ENCODE assay signal across 8 cellular contexts in the genomic region with DNA sequence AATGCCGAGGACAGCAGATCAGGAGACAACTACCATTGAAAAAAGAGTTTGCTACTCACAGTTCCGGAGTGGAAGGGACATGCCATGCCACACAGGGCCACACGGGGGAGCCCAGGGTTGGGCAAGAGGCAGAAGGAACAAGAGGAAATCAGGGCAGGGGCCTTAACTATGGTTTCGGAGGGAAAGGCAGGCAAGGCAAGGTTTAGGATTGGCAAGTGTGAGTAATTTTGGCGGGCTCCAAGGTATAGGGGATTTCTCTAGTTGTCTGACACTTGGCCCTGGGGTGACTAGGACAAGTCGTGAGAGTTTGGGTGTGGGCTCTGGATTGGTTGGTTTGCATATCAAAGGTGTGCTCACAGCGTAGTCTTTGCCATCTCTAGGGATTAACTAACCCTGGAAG. TPM values are rescaled to one million over a fixed set of nuclear protein-coding genes. Genes with fewer than 3 reads are reported as not detected.
DNase-seq lines count a peak whose midpoint lies in the region; ATAC-seq, FAIRE-seq and TF ChIP-seq lines count a peak whose summit lies in the region.

No MANE protein-coding gene starts in this region.

- no peaks in the 10 kb centered on the region for H3K9me3 Mint-ChIP-seq in activated B cell treated with CpG ODN at 0.5 μM for 24 hours

- peaks cover 6% of the 10 kb centered on the region for H3K4me1 Mint-ChIP-seq in activated B cell treated with CpG ODN at 0.5 μM for 24 hours

- H3K36me3 ChIP-seq in Loucy (ENCODE audit: insufficient read depth, low read length) (no peaks in the 10 kb centered on the region), bronchial epithelial cell (ENCODE audit: control insufficient read depth, insufficient read depth, low read length) (no peaks in the 10 kb centered on the region), liver (ENCODE audit: control insufficient read depth in 4 of 4, insufficient read depth in 3 of 4, low read depth in 1 of 4, low read length in 3 of 4) (no peaks in the 10 kb centered on the region)

- no peak overlapping the region for H3K27ac Mint-ChIP-seq in activated B cell treated with CpG ODN at 0.5 μM for 24 hours

- peak; percentile 90 to 94 for TF ChIP-seq RAD21 in liver (IDR thresholded peaks at IDR 0.05)

- CTCF ChIA-PET in activated B cell treated with CpG ODN at 0.5 μM for 24 hours (lab: Charles Lee) = interaction anchor here (0.8 to 4.8 kb wide), 8 partner anchors 11 to 298 kb away, joined by 3 to 34 read pairs (median 3); a partner anchor contains a TSS

- ATAC-seq in activated B cell treated with CpG ODN at 0.5 μM for 24 hours (ENCODE audit: low read depth) = peak; percentile 71
- no peak for ATAC-seq in HG03432 (IDR thresholded peaks at IDR 0.05; ENCODE audit: unreplicated experiment)

- H3K4me1 ChIP-seq in Loucy (ENCODE audit: insufficient read depth, low read length, poor library complexity, severe bottlenecking) (peaks cover 6% of the 10 kb centered on the region), liver (ENCODE audit: control insufficient read depth in 4 of 4, insufficient read depth in 4 of 4, low read length in 3 of 4) (no peaks in the 10 kb centered on the region)

- POLR2A ChIA-PET in activated B cell treated with CpG ODN at 0.5 μM for 24 hours (lab: Charles Lee) = no interaction called here

- H3K27me3 ChIP-seq in Loucy (ENCODE audit: insufficient read depth, low read length, poor library complexity, severe bottlenecking) (no peaks in the 10 kb centered on the region), bronchial epithelial cell (ENCODE audit: control insufficient read depth, insufficient read depth, low read length) (no peaks in the 10 kb centered on the region), liver (ENCODE audit: control insufficient read depth in 4 of 4, insufficient read depth in 4 of 4, low read length in 3 of 4) (no peaks in the 10 kb centered on the region)

- H3K9ac ChIP-seq in Loucy (ENCODE audit: low read depth, low read length, poor library complexity, severe bottlenecking) (no peak overlapping the region), liver (ENCODE audit: low read depth in 1 of 2, low read length in 2 of 2) (no peak overlapping the region)

- H3K4me3 Mint-ChIP-seq in activated B cell treated with CpG ODN at 0.5 μM for 24 hours = no peak overlapping the region

- no peaks in the 10 kb centered on the region for H3K9me3 ChIP-seq in Loucy (ENCODE audit: insufficient read depth, low read depth, low read length)
- no peaks in the 10 kb centered on the region for H3K9me3 ChIP-seq in liver (ENCODE audit: control insufficient read depth in 4 of 4, low read length in 3 of 4)

- no peaks in the 10 kb centered on the region for H4K20me1 ChIP-seq in Loucy (ENCODE audit: insufficient read depth, low read length, poor library complexity, severe bottlenecking)

- H3K79me2 ChIP-seq in Loucy (ENCODE audit: insufficient read depth, low read length) = no peaks in the 10 kb centered on the region

- no peak for FAIRE-seq in bronchial epithelial cell (lab: Jason Lieb, UNC)

- H3K36me3 Mint-ChIP-seq in activated B cell treated with CpG ODN at 0.5 μM for 24 hours (ENCODE audit: low read depth) = no peaks in the 10 kb centered on the region

- TF ChIP-seq CTCF in Loucy (conservative IDR thresholded peaks at IDR 0.05; ENCODE audit: low read length) = peak; percentile 93
- no peak for TF ChIP-seq CTCF in activated B cell treated with CpG ODN at 0.5 μM for 24 hours (IDR thresholded peaks at IDR 0.05)
- TF ChIP-seq CTCF in bronchial epithelial cell (IDR thresholded peaks at IDR 0.05; ENCODE audit: insufficient read depth, low read length, severe bottlenecking) = peak; percentile 86
- TF ChIP-seq CTCF in liver (IDR thresholded peaks at IDR 0.05; ENCODE audit: low read depth, low read length, missing input control) = peak; percentile 94

- 26% methylated on average over 7 of the region's 7 CpGs for WGBS in liver

- peak; percentile 19 for DNase-seq in DMS53 treated with DMSO at 0.1 percent for 48 hours (lab: John Stamatoyannopoulos, UW; ENCODE audit: unreplicated experiment)
- peak; percentile 49 for DNase-seq in activated B cell treated with CpG ODN at 0.5 μM for 24 hours
- peak; percentile 26 for DNase-seq in bronchial epithelial cell (ENCODE audit: low read depth)
- peak; percentile 63 to 64 for DNase-seq in stimulated activated CD8-positive, alpha-beta memory T cell treated with anti-CD3 and anti-CD28 coated beads, Interleukin-2, amount 100 ng/mL, for 48 hours (ENCODE audit: low read depth in 2 of 2)
- no peak for DNase-seq in T1000 (lab: John Stamatoyannopoulos, UW)

- H3K27ac ChIP-seq in liver (ENCODE audit: low read depth in 1 of 2, low read length in 2 of 2) = no peak overlapping the region

- no peaks in the 10 kb centered on the region for H3F3A ChIP-seq in Loucy (ENCODE audit: low read depth)

- H3K27me3 Mint-ChIP-seq in activated B cell treated with CpG ODN at 0.5 μM for 24 hours = peaks cover 2% of the 10 kb centered on the region

- no peak overlapping the region for H3K4me2 ChIP-seq in Loucy (ENCODE audit: low read depth, low read length, poor library complexity, severe bottlenecking)

- no peaks in the 10 kb centered on the region for H3K9me2 ChIP-seq in Loucy (replicated peaks; ENCODE audit: low read depth, low read length)

- no peak overlapping the region for H2AFZ ChIP-seq in Loucy (ENCODE audit: low read length)

- intact Hi-C loops in activated B cell treated with CpG ODN at 0.5 μM for 24 hours (cut with micrococcal nuclease) = loop anchor here (5.0 to 10.0 kb wide), 3 partner anchors 298 to 610 kb away; a partner anchor contains a TSS

- H3K4me3 ChIP-seq in Loucy (ENCODE audit: low read length, poor library complexity, severe bottlenecking) (no peak overlapping the region), bronchial epithelial cell (ENCODE audit: low read depth, low read length) (no peak overlapping the region), liver (ENCODE audit: low read depth in 1 of 3, low read length in 3 of 3) (no peak overlapping the region)

TF ChIP-seq in liver, 16 proteins besides CTCF, POLR2A, EP300 and RAD21 (continues in another document):
- TF ChIP-seq SP1 (IDR thresholded peaks at IDR 0.05) (no peak), FOXA2 (IDR thresholded peaks at IDR 0.05) (no peak), YY1 (IDR thresholded peaks at IDR 0.05) (no peak), RXRA (IDR thresholded peaks at IDR 0.05) (no peak), FOXA1 (IDR thresholded peaks at IDR 0.05) (no peak), EGR1 (IDR thresholded peaks at IDR 0.05; ENCODE audit: low read depth in 2 of 2) (no peak), JUND (IDR thresholded peaks at IDR 0.05) (no peak), HNF4A (conservative IDR thresholded peaks at IDR 0.05) (no peak), GABPA (IDR thresholded peaks at IDR 0.05 in 1 of 2, conservative IDR thresholded peaks at IDR 0.05 in 1 of 2) (no peak)
- TF ChIP-seq, protein P1, sequence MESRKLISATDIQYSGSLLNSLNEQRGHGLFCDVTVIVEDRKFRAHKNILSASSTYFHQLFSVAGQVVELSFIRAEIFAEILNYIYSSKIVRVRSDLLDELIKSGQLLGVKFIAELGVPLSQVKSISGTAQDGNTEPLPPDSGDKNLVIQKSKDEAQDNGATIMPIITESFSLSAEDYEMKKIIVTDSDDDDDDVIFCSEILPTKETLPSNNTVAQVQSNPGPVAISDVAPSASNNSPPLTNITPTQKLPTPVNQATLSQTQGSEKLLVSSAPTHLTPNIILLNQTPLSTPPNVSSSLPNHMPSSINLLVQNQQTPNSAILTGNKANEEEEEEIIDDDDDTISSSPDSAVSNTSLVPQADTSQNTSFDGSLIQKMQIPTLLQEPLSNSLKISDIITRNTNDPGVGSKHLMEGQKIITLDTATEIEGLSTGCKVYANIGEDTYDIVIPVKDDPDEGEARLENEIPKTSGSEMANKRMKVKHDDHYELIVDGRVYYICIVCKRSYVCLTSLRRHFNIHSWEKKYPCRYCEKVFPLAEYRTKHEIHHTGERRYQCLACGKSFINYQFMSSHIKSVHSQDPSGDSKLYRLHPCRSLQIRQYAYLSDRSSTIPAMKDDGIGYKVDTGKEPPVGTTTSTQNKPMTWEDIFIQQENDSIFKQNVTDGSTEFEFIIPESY (IDR thresholded peaks at IDR 0.05) = no peak
- TF ChIP-seq, protein P2, sequence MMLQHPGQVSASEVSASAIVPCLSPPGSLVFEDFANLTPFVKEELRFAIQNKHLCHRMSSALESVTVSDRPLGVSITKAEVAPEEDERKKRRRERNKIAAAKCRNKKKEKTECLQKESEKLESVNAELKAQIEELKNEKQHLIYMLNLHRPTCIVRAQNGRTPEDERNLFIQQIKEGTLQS (IDR thresholded peaks at IDR 0.05) = no peak
- TF ChIP-seq, protein P3, sequence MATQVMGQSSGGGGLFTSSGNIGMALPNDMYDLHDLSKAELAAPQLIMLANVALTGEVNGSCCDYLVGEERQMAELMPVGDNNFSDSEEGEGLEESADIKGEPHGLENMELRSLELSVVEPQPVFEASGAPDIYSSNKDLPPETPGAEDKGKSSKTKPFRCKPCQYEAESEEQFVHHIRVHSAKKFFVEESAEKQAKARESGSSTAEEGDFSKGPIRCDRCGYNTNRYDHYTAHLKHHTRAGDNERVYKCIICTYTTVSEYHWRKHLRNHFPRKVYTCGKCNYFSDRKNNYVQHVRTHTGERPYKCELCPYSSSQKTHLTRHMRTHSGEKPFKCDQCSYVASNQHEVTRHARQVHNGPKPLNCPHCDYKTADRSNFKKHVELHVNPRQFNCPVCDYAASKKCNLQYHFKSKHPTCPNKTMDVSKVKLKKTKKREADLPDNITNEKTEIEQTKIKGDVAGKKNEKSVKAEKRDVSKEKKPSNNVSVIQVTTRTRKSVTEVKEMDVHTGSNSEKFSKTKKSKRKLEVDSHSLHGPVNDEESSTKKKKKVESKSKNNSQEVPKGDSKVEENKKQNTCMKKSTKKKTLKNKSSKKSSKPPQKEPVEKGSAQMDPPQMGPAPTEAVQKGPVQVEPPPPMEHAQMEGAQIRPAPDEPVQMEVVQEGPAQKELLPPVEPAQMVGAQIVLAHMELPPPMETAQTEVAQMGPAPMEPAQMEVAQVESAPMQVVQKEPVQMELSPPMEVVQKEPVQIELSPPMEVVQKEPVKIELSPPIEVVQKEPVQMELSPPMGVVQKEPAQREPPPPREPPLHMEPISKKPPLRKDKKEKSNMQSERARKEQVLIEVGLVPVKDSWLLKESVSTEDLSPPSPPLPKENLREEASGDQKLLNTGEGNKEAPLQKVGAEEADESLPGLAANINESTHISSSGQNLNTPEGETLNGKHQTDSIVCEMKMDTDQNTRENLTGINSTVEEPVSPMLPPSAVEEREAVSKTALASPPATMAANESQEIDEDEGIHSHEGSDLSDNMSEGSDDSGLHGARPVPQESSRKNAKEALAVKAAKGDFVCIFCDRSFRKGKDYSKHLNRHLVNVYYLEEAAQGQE (IDR thresholded peaks at IDR 0.05) = no peak

RNA-seq across cellular contexts. Expression of a gene that starts 27.0 kb away (rescaled TPM):
- total RNA-seq in activated B cell treated with CpG ODN at 0.5 μM for 24 hours (1.0 and 1.1 TPM in 2 replicates), bronchial epithelial cell (under 0.01 and 0.51 TPM in 2 replicates), liver (1 to 10 TPM in 1 of 2 donors, under 1 TPM in 1; 0.14 to 7.1 TPM)
- polyA plus RNA-seq in liver = 1 to 10 TPM; 1.5 to 8.7 TPM

RNA-seq across cellular contexts. Expression of a gene that starts 28.8 kb away (rescaled TPM):
- total RNA-seq in activated B cell treated with CpG ODN at 0.5 μM for 24 hours = 31.0 and 34.2 TPM in 2 replicates
- not detected in 2 replicates for total RNA-seq in bronchial epithelial cell
- total RNA-seq in liver = 1 to 10 TPM; 2.9 to 7.8 TPM
- polyA plus RNA-seq in liver = 1 to 10 TPM in 1 of 2 donors, under 1 TPM in 1; 0.93 to 2.3 TPM
